In genomic region chr6:26216015-26216885, GRCh38 we compare ENCODE assay signal across 8 cellular contexts.
DNase-seq lines count a peak whose midpoint lies in the region; ATAC-seq and TF ChIP-seq lines count a peak whose summit lies in the region.

No MANE protein-coding gene starts in this region.

- H3K27me3 Mint-ChIP-seq in activated naive CD8-positive, alpha-beta T cell treated with anti-CD3 and anti-CD28 coated beads, Interleukin-2, amount 10 ng/mL, durations not matched to agents 7 days and 5 days, result no peaks in the 10 kb centered on the region
- no peaks in the 10 kb centered on the region for H3K27me3 Mint-ChIP-seq in glutamatergic neuron (ENCODE audit: unreplicated experiment)

- POLR2A ChIA-PET in activated naive CD8-positive, alpha-beta T cell treated with anti-CD3 and anti-CD28 coated beads, Interleukin-2, amount 10 ng/mL, durations not matched to agents 7 days and 5 days (lab: Charles Lee), result interaction anchor here (0.5 to 26.7 kb wide), 55 partner anchors 10 to 1677 kb away, joined by 3 to 1314 read pairs (median 9); a partner anchor contains a TSS
- POLR2A ChIA-PET in HEK293T (lab: Yijun Ruan, JAX), result interaction anchor here (0.7 to 4.3 kb wide), 31 partner anchors 10 to 1622 kb away, joined by 3 to 58 read pairs (median 5); partner anchors contain the start of gene HMGN4

- H3K4me1 Mint-ChIP-seq in activated naive CD8-positive, alpha-beta T cell treated with anti-CD3 and anti-CD28 coated beads, Interleukin-2, amount 10 ng/mL, durations not matched to agents 7 days and 5 days, result peaks cover 32% of the 10 kb centered on the region
- H3K4me1 Mint-ChIP-seq in glutamatergic neuron (ENCODE audit: low read depth, unreplicated experiment), result peaks cover 3% of the 10 kb centered on the region

- H3K9me3 Mint-ChIP-seq in activated naive CD8-positive, alpha-beta T cell treated with anti-CD3 and anti-CD28 coated beads, Interleukin-2, amount 10 ng/mL, durations not matched to agents 7 days and 5 days, result no peaks in the 10 kb centered on the region
- H3K9me3 Mint-ChIP-seq in glutamatergic neuron (ENCODE audit: unreplicated experiment), result peaks cover 1% of the 10 kb centered on the region

- no peak for TF ChIP-seq CTCF in glutamatergic neuron (IDR thresholded peaks at IDR 0.05; ENCODE audit: partially characterized antibody, unreplicated experiment)

- no peak overlapping the region for H3K4me3 Mint-ChIP-seq in activated naive CD8-positive, alpha-beta T cell treated with anti-CD3 and anti-CD28 coated beads, Interleukin-2, amount 10 ng/mL, durations not matched to agents 7 days and 5 days
- H3K4me3 Mint-ChIP-seq in glutamatergic neuron (ENCODE audit: unreplicated experiment), result no peak overlapping the region

- H3K27ac Mint-ChIP-seq in activated naive CD8-positive, alpha-beta T cell treated with anti-CD3 and anti-CD28 coated beads, Interleukin-2, amount 10 ng/mL, durations not matched to agents 7 days and 5 days, result no peak overlapping the region
- no peak overlapping the region for H3K27ac Mint-ChIP-seq in glutamatergic neuron (ENCODE audit: unreplicated experiment)

- H3K36me3 Mint-ChIP-seq in activated naive CD8-positive, alpha-beta T cell treated with anti-CD3 and anti-CD28 coated beads, Interleukin-2, amount 10 ng/mL, durations not matched to agents 7 days and 5 days, result no peaks in the 10 kb centered on the region
- H3K36me3 Mint-ChIP-seq in glutamatergic neuron (ENCODE audit: unreplicated experiment), result no peaks in the 10 kb centered on the region

- ATAC-seq in activated naive CD8-positive, alpha-beta T cell treated with anti-CD3 and anti-CD28 coated beads, Interleukin-2, amount 10 ng/mL, durations not matched to agents 7 days and 5 days (ENCODE audit: low read depth), result peak; percentile 75

- CTCF ChIA-PET in HEK293T (lab: Yijun Ruan, JAX), result interaction anchor here (0.7 kb wide), 2 partner anchors 106 to 628 kb away, joined by 3 read pairs; no protein-coding TSS in a partner anchor

- peak; percentile 98 for DNase-seq in GF-D8 (lab: John Stamatoyannopoulos, UW)
- peak; percentile 57 for DNase-seq in H4 (ENCODE audit: low spot score)
- peak; percentile 97 for DNase-seq in M059J (ENCODE audit: low read depth)
- peak; percentile 97 for DNase-seq in SIG-M5 treated with dmso at 0.1 percent for 504 hours (lab: John Stamatoyannopoulos, UW; ENCODE audit: unreplicated experiment)
- peak; percentile 77 for DNase-seq in activated naive CD8-positive, alpha-beta T cell treated with anti-CD3 and anti-CD28 coated beads, Interleukin-2, amount 10 ng/mL, durations not matched to agents 7 days and 5 days
- DNase-seq in glutamatergic neuron, result peak; percentile 64
- peak; percentile 64 for DNase-seq in occipital lobe (lab: John Stamatoyannopoulos, UW)
- DNase-seq in HEK293T (ENCODE audit: extremely low spot score), result no peak

TF ChIP-seq in HEK293T, 16 proteins besides CTCF, POLR2A, EP300 and RAD21:
- no peak for TF ChIP-seq PKNOX1 (IDR thresholded peaks at IDR 0.05)
- no peak for TF ChIP-seq LEF1 (IDR thresholded peaks at IDR 0.05; ENCODE audit: borderline replicate concordance)
- no peak for TF ChIP-seq ARNT (IDR thresholded peaks at IDR 0.05)
- no peak for TF ChIP-seq L3MBTL2 (conservative IDR thresholded peaks at IDR 0.05)
- no peak for TF ChIP-seq HDGF (IDR thresholded peaks at IDR 0.05; ENCODE audit: borderline replicate concordance)
- no peak for TF ChIP-seq ELF4 (IDR thresholded peaks at IDR 0.05)
- no peak for TF ChIP-seq ZNF384 (IDR thresholded peaks at IDR 0.05)
- TF ChIP-seq FOXA1 (IDR thresholded peaks at IDR 0.05), result no peak
- no peak for TF ChIP-seq TARDBP (IDR thresholded peaks at IDR 0.05)
- TF ChIP-seq BHLHE40 (IDR thresholded peaks at IDR 0.05; ENCODE audit: borderline replicate concordance), result no peak
- TF ChIP-seq CTBP1 (IDR thresholded peaks at IDR 0.05; ENCODE audit: borderline replicate concordance), result no peak
- no peak for TF ChIP-seq FOXM1 (IDR thresholded peaks at IDR 0.05; ENCODE audit: borderline replicate concordance)
- TF ChIP-seq FOXK2 (IDR thresholded peaks at IDR 0.05), result no peak
- no peak for TF ChIP-seq SP1 (IDR thresholded peaks at IDR 0.05)
- TF ChIP-seq SUZ12 (IDR thresholded peaks at IDR 0.05), result no peak
